ENCODE assay signal across 14 cellular contexts in the genomic region with DNA sequence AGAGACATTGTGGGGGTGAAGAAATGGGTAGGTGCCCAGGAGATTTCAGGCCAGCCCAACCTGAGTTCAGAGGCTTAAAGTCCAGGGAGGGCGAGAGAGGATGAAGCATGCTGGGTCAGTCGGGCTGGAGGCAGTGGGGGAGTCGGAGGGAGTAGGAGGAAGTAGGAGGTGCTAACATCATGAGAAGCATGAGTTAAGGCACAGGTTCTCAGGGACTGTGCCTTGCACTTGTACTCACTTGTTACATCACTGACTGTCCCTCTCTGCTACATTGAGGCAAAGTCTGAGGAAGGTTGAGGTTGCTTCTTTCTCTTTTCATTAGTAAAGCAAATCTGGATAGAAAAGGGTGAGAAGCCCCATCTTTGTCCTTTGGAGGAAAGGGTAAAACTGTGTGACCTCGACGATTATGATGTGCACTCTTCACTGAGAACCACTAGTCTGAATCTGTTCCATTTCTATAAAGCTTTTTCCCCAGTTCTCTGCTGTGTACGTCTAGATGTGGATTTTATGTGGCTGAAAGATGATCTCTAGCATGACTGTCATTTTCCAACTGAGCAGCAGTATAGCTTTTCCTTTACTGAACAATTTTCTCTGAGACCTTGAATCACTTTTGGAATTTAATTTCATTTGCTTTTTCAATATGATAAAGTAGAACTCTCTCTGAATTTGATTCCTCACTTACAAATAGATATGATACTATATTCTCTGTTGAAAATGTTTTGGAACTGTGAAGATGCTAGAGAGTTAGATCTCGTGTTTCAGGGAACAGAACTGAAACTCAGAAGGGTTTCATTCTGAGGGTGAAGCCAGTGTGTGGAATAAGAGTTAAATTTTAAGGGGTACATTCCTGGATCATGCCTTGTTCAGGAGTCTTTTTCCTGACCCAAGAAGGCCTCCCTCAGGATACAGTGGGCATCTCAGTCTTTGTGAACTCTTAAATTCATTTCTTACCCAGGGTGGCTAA.
DNase-seq lines count a peak whose midpoint lies in the region; ATAC-seq and TF ChIP-seq lines count a peak whose summit lies in the region.
"Had no signal": no experiment of that assay in that cellular context is flagged by ENCODE, and none has a peak within 500 bp of the region (broad histone marks: within the 10 kb centered on the region; RNA-seq: fewer than 3 reads in every experiment).

No MANE protein-coding gene starts in this region.

- H3K36me3 ChIP-seq in adipocyte (ENCODE audit: control insufficient read depth, insufficient read depth, low read length, severe bottlenecking) (no peaks in the 10 kb centered on the region), sigmoid colon (no peaks in the 10 kb centered on the region)

- no peak for TF ChIP-seq POLR2A in sigmoid colon (IDR thresholded peaks at IDR 0.05)

- no peak overlapping the region for H3K27ac Mint-ChIP-seq in CD14-positive monocyte
- H3K27ac Mint-ChIP-seq: IgD-negative memory B cell had no signal

- no peaks in the 10 kb centered on the region for H3K36me3 Mint-ChIP-seq in CD14-positive monocyte

- peaks cover 0 to 1% (median 0%) of the 10 kb centered on the region in 3 donors for H3K27me3 Mint-ChIP-seq in CD14-positive monocyte (ENCODE audit: low read depth in 3 of 3)
- H3K27me3 Mint-ChIP-seq: IgD-negative memory B cell had no signal

- H3K4me3 Mint-ChIP-seq in CD14-positive monocyte: no peak overlapping the region

- 74 to 79% methylated on average over 7 of the region's 7 CpGs for WGBS in sigmoid colon, 2 donors

- no peaks in the 10 kb centered on the region for H3K27me3 ChIP-seq in adipocyte (replicated peaks; ENCODE audit: control insufficient read depth, insufficient read depth, low read length)
- no peaks in the 10 kb centered on the region for H3K27me3 ChIP-seq in sigmoid colon

- TF ChIP-seq CTCF in sigmoid colon (IDR thresholded peaks at IDR 0.05): no peak
- TF ChIP-seq CTCF in CD14-positive monocyte (IDR thresholded peaks at IDR 0.05): no peak

- H3K9me3 ChIP-seq in adipocyte (ENCODE audit: control insufficient read depth, low read length): no peaks in the 10 kb centered on the region
- H3K9me3 ChIP-seq in sigmoid colon: no peaks in the 10 kb centered on the region

- peaks cover 4% of the 10 kb centered on the region for H3K4me1 Mint-ChIP-seq in CD14-positive monocyte

- ATAC-seq in GM19351 (IDR thresholded peaks at IDR 0.05; ENCODE audit: unreplicated experiment): peak; percentile 65
- peak; percentile 50 for ATAC-seq in HG02973 (IDR thresholded peaks at IDR 0.05; ENCODE audit: unreplicated experiment)
- ATAC-seq in GM19452 (IDR thresholded peaks at IDR 0.05; ENCODE audit: unreplicated experiment): no peak

- peak; percentile 17 for DNase-seq in adipocyte (ENCODE audit: low read depth)
- DNase-seq in sigmoid colon: no peak
- DNase-seq in NCI-H1048 (lab: John Stamatoyannopoulos, UW): no peak
- DNase-seq in CD14-positive monocyte (ENCODE audit: low spot score): no peak
- no peak for DNase-seq in NCI-H69 (lab: John Stamatoyannopoulos, UW)
- DNase-seq: activated T-cell treated with anti-CD3 and anti-CD28 coated beads, Interleukin-2, amount 50 U/mL, for 48 hours; DMS153; glutamatergic neuron; NCI-H524 treated with DMSO at 0.1 percent for 48 hours; T1000 had no signal

- TF ChIP-seq EP300 in sigmoid colon (IDR thresholded peaks at IDR 0.05): no peak

- H3K27ac ChIP-seq in sigmoid colon: peak overlapping the region; percentile 78 to 88 (median 88)

- no peak overlapping the region for H3K9ac ChIP-seq in adipocyte (ENCODE audit: low read length)

- H3K4me3 ChIP-seq in adipocyte (ENCODE audit: low read length) (no peak overlapping the region), sigmoid colon (no peak overlapping the region)

- H3K9me3 Mint-ChIP-seq in CD14-positive monocyte: no peaks in the 10 kb centered on the region
- H3K9me3 Mint-ChIP-seq: IgD-negative memory B cell had no signal

- intact Hi-C loops in sigmoid colon (cut with DNase I) (loop anchor here (2.0 to 5.0 kb wide), 4 partner anchors 55 to 605 kb away; a partner anchor contains a TSS), CD14-positive monocyte (cut with micrococcal nuclease) (no loop called here)

- peaks cover 23% of the 10 kb centered on the region for H3K4me1 ChIP-seq in adipocyte (ENCODE audit: control insufficient read depth, insufficient read depth, low read length)
- peaks cover 0 to 37% (median 30%) of the 10 kb centered on the region in 4 donors for H3K4me1 ChIP-seq in sigmoid colon
